In genomic region chr9:113493080-113493615, GRCh38 we compare ENCODE assay signal across 1 cellular context.
TF ChIP-seq lines count a peak whose summit lies in the region.

No MANE protein-coding gene starts in this region.

TF ChIP-seq in GM23338, 12 proteins besides CTCF, POLR2A, EP300 and RAD21 (continued from another document):
- TF ChIP-seq ZNF462 (CRISPR knock-in tag; IDR thresholded peaks at IDR 0.05), result no peak
- TF ChIP-seq CREB1 (CRISPR knock-in tag; IDR thresholded peaks at IDR 0.05; ENCODE audit: low read depth), result no peak
